ENCODE assay signal across 11 cellular contexts in the genomic region with DNA sequence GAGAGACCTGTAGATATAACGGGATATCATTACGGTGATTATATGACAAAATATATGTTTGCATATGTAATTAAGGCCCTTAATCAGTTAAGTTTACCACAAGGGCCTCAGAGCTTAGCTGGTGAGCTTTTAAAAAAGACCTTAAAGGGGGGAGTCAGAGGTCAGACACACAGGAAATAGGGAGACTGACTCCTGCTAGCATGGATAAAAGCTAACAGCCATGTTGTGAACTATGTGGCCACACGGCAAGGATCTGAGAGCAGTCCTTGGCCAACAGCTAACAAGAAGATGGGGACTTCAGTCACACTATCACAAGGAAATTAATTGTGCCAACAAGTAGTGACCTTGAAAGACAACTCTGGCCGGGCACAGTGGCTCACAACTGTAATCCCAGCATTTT. TPM values are rescaled to one million over a fixed set of nuclear protein-coding genes. Genes with fewer than 3 reads are reported as not detected.
DNase-seq lines count a peak whose midpoint lies in the region; ATAC-seq, FAIRE-seq and TF ChIP-seq lines count a peak whose summit lies in the region.
"Had no signal": no experiment of that assay in that cellular context is flagged by ENCODE, and none has a peak within 500 bp of the region (broad histone marks: within the 10 kb centered on the region; RNA-seq: fewer than 3 reads in every experiment).

No MANE protein-coding gene starts in this region.

- TF ChIP-seq CTCF in K562 (IDR thresholded peaks at IDR 0.05 in 2 of 3, conservative IDR thresholded peaks at IDR 0.05 in 1 of 3; ENCODE audit: insufficient read depth in 2 of 3, low read depth in 1 of 3, low read length in 3 of 3) = no peak
- no peak for TF ChIP-seq CTCF in progenitor cell of endocrine pancreas (IDR thresholded peaks at IDR 0.05; ENCODE audit: unreplicated experiment)

- peak overlapping the region; percentile 78 for H3K4me2 ChIP-seq in K562 (ENCODE audit: insufficient read depth, low read length)

- BruUV-seq in K562 (replicated peaks; lab: Mats Ljungman, UMichigan) = no TSS peak

- peak overlapping the region; percentile 26 to 72; a peak in 3 of 4 replicates for H3K9ac ChIP-seq in K562 (ENCODE audit: insufficient read depth in 1 of 2, low read depth in 2 of 2, low read length in 2 of 2)

- WGBS in K562 (ENCODE audit: insufficient coverage, low coverage, missing lambda C conversion rate) = 13% methylated on average over 4 of the region's 4 CpGs

- TF ChIP-seq RAD21 in K562 (CRISPR knock-in tag; conservative IDR thresholded peaks at IDR 0.05 in 1 of 2, IDR thresholded peaks at IDR 0.05 in 1 of 2) = no peak

- in situ Hi-C loops in K562 (cut with MboI) = no loop called here

- H3K4me3 Mint-ChIP-seq in progenitor cell of endocrine pancreas (ENCODE audit: low read depth) = peak overlapping the region; percentile 32

- CTCF ChIA-PET in K562 (lab: Yijun Ruan, JAX; ENCODE audit: low intra/inter-chr PET ratio) = no interaction called here

- ATAC-seq in K562 (0 out of 3 replicates have a peak, but pooled peaks have one; percentile 0), HG03460 (IDR thresholded peaks at IDR 0.05; ENCODE audit: unreplicated experiment) (no peak), left lobe of liver (no peak)
- ATAC-seq: left colon had no signal

- intact Hi-C loops in K562 (cut with micrococcal nuclease) = no loop called here

- no peaks in the 10 kb centered on the region for H3K36me3 ChIP-seq in K562 (ENCODE audit: control insufficient read depth, insufficient read depth, low read length)

- peak overlapping the region; percentile 74 for H3K27ac Mint-ChIP-seq in progenitor cell of endocrine pancreas

- no peaks in the 10 kb centered on the region for H3K9me3 ChIP-seq in K562 (replicated peaks; ENCODE audit: control insufficient read depth, insufficient read depth, low read depth, low read length)

- peaks cover 33% of the 10 kb centered on the region for H3K4me1 Mint-ChIP-seq in progenitor cell of endocrine pancreas (ENCODE audit: low read depth)

- no peak for TF ChIP-seq POLR2A in K562 (conservative IDR thresholded peaks at IDR 0.05)

- no peaks in the 10 kb centered on the region for H3K27me3 Mint-ChIP-seq in progenitor cell of endocrine pancreas

- POLR2A ChIA-PET in K562 (lab: Yijun Ruan, JAX) = interaction anchor here (0.5 to 1.7 kb wide), 3 partner anchors 8 to 237 kb away, joined by 3 to 7 read pairs (median 4); no protein-coding TSS in a partner anchor

- peak; percentile 73 for FAIRE-seq in K562 (lab: Jason Lieb, UNC)

- H4K20me1 ChIP-seq in K562 (replicated peaks; ENCODE audit: control insufficient read depth, insufficient read depth, low read length) = no peaks in the 10 kb centered on the region

- no peak for TF ChIP-seq EP300 in K562 (IDR thresholded peaks at IDR 0.05; ENCODE audit: low read length)

- H2AFZ ChIP-seq in K562 (ENCODE audit: low read depth, low read length) = peak overlapping the region; percentile 78

- peaks cover 79% of the 10 kb centered on the region for H3K79me2 ChIP-seq in K562 (ENCODE audit: control insufficient read depth, insufficient read depth, low read length)

- no peaks in the 10 kb centered on the region for H3K9me3 Mint-ChIP-seq in progenitor cell of endocrine pancreas (ENCODE audit: low read depth)

- peaks cover 0 to 9% of the 10 kb centered on the region in 2 experiments; a peak in 3 of 5 replicates for H3K4me1 ChIP-seq in K562 (replicated peaks in 1 of 2; ENCODE audit: control insufficient read depth in 2 of 2, insufficient read depth in 2 of 2, low read length in 2 of 2)

- H3K27ac ChIP-seq in K562 (ENCODE audit: extremely low read depth, low read depth, low read length) = peak overlapping the region; percentile 77
- H3K27ac ChIP-seq: 22Rv1 had no signal

- no peaks in the 10 kb centered on the region for H3K9me1 ChIP-seq in K562 (ENCODE audit: control insufficient read depth, insufficient read depth, low read length)

- H3K4me3 ChIP-seq in Jurkat, Clone E6-1 (ENCODE audit: low read length) = peak overlapping the region; percentile 18
- peak overlapping the region; percentile 12; the same call in 1 of the 2 replicates for H3K4me3 ChIP-seq in K562

- H3K36me3 Mint-ChIP-seq in progenitor cell of endocrine pancreas (ENCODE audit: insufficient read depth) = peaks cover 6% of the 10 kb centered on the region

- no peaks in the 10 kb centered on the region for H3K27me3 ChIP-seq in K562 (ENCODE audit: control insufficient read depth in 2 of 2, insufficient read depth in 2 of 2, low read length in 2 of 2)

- peak; percentile 55 for DNase-seq in DMS 273 (lab: John Stamatoyannopoulos, UW; ENCODE audit: unreplicated experiment)
- no peak for DNase-seq in DMS 273 treated with DMSO at 0.1 percent for 48 hours (lab: John Stamatoyannopoulos, UW)
- no peak for DNase-seq in Jurkat, Clone E6-1 (ENCODE audit: low read depth, low spot score)
- peak in 2 of 4 experiments; percentile 16 to 57 for DNase-seq in K562 (ENCODE audit: extremely low read depth in 1 of 4, low spot score in 3 of 4)
- DNase-seq in progenitor cell of endocrine pancreas (ENCODE audit: low spot score, unreplicated experiment) = no peak
- DNase-seq in mucosa of gallbladder (ENCODE audit: low spot score) = no peak
- DNase-seq in left lobe of liver (ENCODE audit: low spot score) = no peak
- DNase-seq: activated CD4-positive, alpha-beta T cell treated with anti-CD3 and anti-CD28 coated beads for 4 hours; left colon had no signal

TF ChIP-seq in K562, 482 proteins besides CTCF, POLR2A, EP300 and RAD21 (continues in another document):
- no peak for TF ChIP-seq TAL1 (IDR thresholded peaks at IDR 0.05)
- peak in 1 of 3 experiments; percentile 53 for TF ChIP-seq YY1 (IDR thresholded peaks at IDR 0.05; ENCODE audit: borderline replicate concordance in 1 of 3, control insufficient read depth in 1 of 3, extremely low read depth in 1 of 3, insufficient read depth in 3 of 3, insufficient read length in 1 of 3, insufficient replicate concordance in 2 of 3, low read depth in 1 of 3, low read length in 2 of 3)
- TF ChIP-seq ZNF134 (CRISPR knock-in tag; conservative IDR thresholded peaks at IDR 0.05) = no peak
- 0 out of 2 replicates have a peak, but pooled peaks have one; percentile 17 for TF ChIP-seq ZFX (CRISPR knock-in tag; IDR thresholded peaks at IDR 0.05)
- TF ChIP-seq CREBBP (IDR thresholded peaks at IDR 0.05; ENCODE audit: low read depth, low read length) = no peak
- no peak for TF ChIP-seq KDM2B (CRISPR knock-in tag; IDR thresholded peaks at IDR 0.05)
- TF ChIP-seq, protein P1, sequence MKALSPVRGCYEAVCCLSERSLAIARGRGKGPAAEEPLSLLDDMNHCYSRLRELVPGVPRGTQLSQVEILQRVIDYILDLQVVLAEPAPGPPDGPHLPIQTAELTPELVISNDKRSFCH (CRISPR knock-in tag; IDR thresholded peaks at IDR 0.05) = no peak
- TF ChIP-seq, protein P1 (tag; IDR thresholded peaks at IDR 0.05) = 0 out of 2 replicates have a peak, but pooled peaks have one; percentile 21
- peak; percentile 45; the same call in 1 of the 2 replicates for TF ChIP-seq NR2C1 (IDR thresholded peaks at IDR 0.05)
- no peak for TF ChIP-seq NR2C1 (tag; IDR thresholded peaks at IDR 0.05)

RNA-seq across cellular contexts. Expression of a gene that starts 3.1 kb away (rescaled TPM):
- polyA plus RNA-seq in Jurkat, Clone E6-1 (2012; ENCODE audit: insufficient read depth, insufficient read length) = 19.6 TPM
- 10.7 and 41.9 TPM in 2 replicates for total RNA-seq in K562 (2011; cell fraction: chromatin; rRNA removed; ENCODE audit: low replicate concordance)
- 4.2 and 7.6 TPM in 2 replicates for total RNA-seq in K562 (2011; cell fraction: nucleolus; rRNA removed)
- 15.5 and 17.0 TPM in 2 replicates for total RNA-seq in K562 (2011; cell fraction: nucleoplasm; rRNA removed)
- total RNA-seq in K562 (2014; rRNA removed) (8.0 and 8.2 TPM in 2 replicates), K562 (2014; rRNA removed; fragmentation: Illumina TruSeq; extraction: Trizol) (15.1 and 18.4 TPM in 2 replicates), K562 (2015; rRNA removed; fragmentation: Illumina TruSeq; extraction: Trizol) (15.5 and 17.7 TPM in 2 replicates), K562 (2021) (12.1 and 14.8 TPM in 2 replicates), progenitor cell of endocrine pancreas (39.7 and 46.4 TPM in 2 replicates), mucosa of gallbladder (26.0 TPM), left lobe of liver (11.0 TPM)
- polyA plus RNA-seq in K562 (2011; rRNA removed) (4.7 and 8.8 TPM in 2 replicates), K562 (2014; fragmentation: Illumina TruSeq; extraction: Trizol) (8.1 and 9.1 TPM in 2 replicates), K562 (2014; fragmentation: Nextera tagmentation; extraction: Ambion mirVana) (1 to 10 TPM; 2.7 to 3.9 TPM), K562 (2014; rRNA removed) (6.7 and 6.8 TPM in 2 replicates)
- 1.2 and 2.2 TPM in 2 replicates for polyA plus RNA-seq in K562 (2011; cell fraction: cytosol; rRNA removed)
- polyA plus RNA-seq in K562 (2011; cell fraction: nucleus; rRNA removed) = 2.9 and 3.1 TPM in 2 replicates
- polyA plus RNA-seq in K562 (2012) = 5.7 and 6.9 TPM in 2 replicates
- polyA minus RNA-seq in K562 (2011; rRNA and poly(A)+ RNA removed) = 20.7 TPM in 2 replicates
- polyA minus RNA-seq in K562 (2011; cell fraction: cytosol; rRNA and poly(A)+ RNA removed) = 4.4 and 6.0 TPM in 2 replicates
- polyA minus RNA-seq in K562 (2011; cell fraction: nucleus; rRNA and poly(A)+ RNA removed) = 5.9 and 10.9 TPM in 2 replicates
